In genomic region chr9:20981486-20981885, GRCh38 we compare ENCODE assay signal across 10 cellular contexts. TPM values are rescaled to one million over a fixed set of nuclear protein-coding genes. Genes with fewer than 3 reads are reported as not detected.
DNase-seq lines count a peak whose midpoint lies in the region; ATAC-seq and TF ChIP-seq lines count a peak whose summit lies in the region.
"Had no signal": no experiment of that assay in that cellular context is flagged by ENCODE, and none has a peak within 500 bp of the region (broad histone marks: within the 10 kb centered on the region; RNA-seq: fewer than 3 reads in every experiment).

No MANE protein-coding gene starts in this region.

- no peak overlapping the region for H2BK120ac ChIP-seq in neuronal stem cell (ENCODE audit: low read depth, low read length)

- H3K9me3 ChIP-seq in ascending aorta = no peaks in the 10 kb centered on the region
- peaks cover 0 to 2% of the 10 kb centered on the region in 2 donors for H3K9me3 ChIP-seq in neuronal stem cell (replicated peaks in 1 of 2; ENCODE audit: control insufficient read depth in 2 of 2, insufficient read depth in 1 of 2, low read depth in 1 of 2, low read length in 2 of 2)

- H2BK15ac ChIP-seq in neuronal stem cell (ENCODE audit: low read length) = no peak overlapping the region

- H3K36me3 ChIP-seq in ascending aorta (no peaks in the 10 kb centered on the region), urinary bladder (ENCODE audit: insufficient read depth) (peaks cover 2% of the 10 kb centered on the region), neuronal stem cell (replicated peaks in 1 of 2; ENCODE audit: control insufficient read depth in 2 of 2, insufficient read depth in 2 of 2, low read length in 2 of 2) (peaks cover 10 to 60% of the 10 kb centered on the region in 2 donors)

- no peak for TF ChIP-seq CTCF in ascending aorta (IDR thresholded peaks at IDR 0.05)

- H3K9ac ChIP-seq in neuronal stem cell (ENCODE audit: low read depth, low read length, poor library complexity) = no peak overlapping the region

- H2AK5ac ChIP-seq in neuronal stem cell (ENCODE audit: low read depth, low read length) = no peak overlapping the region

- H3K4me2 ChIP-seq in neuronal stem cell (ENCODE audit: insufficient read depth, low read length, poor library complexity, severe bottlenecking) = no peak overlapping the region

- H4K91ac ChIP-seq in neuronal stem cell (ENCODE audit: low read depth, low read length, poor library complexity) = no peak overlapping the region

- no peak overlapping the region for H2BK12ac ChIP-seq in neuronal stem cell (ENCODE audit: low read length)

- intact Hi-C loops in ascending aorta (cut with DNase I) = loop anchor here (5.0 to 10.0 kb wide), 2 partner anchors 51 to 297 kb away; partner anchors contain the start of genes FOCAD and HACD4

- peak overlapping the region; percentile 64 to 71 for H3K27ac ChIP-seq in ascending aorta
- H3K27ac ChIP-seq in urinary bladder (ENCODE audit: low read depth) = peak overlapping the region; percentile 29
- H3K27ac ChIP-seq in neuronal stem cell (replicated peaks; ENCODE audit: low read length) = no peak overlapping the region

- peaks cover 4 to 20% of the 10 kb centered on the region in 2 donors for H3K4me1 ChIP-seq in ascending aorta
- no peaks in the 10 kb centered on the region for H3K4me1 ChIP-seq in urinary bladder (ENCODE audit: insufficient read depth)
- peaks cover 0 to 1% of the 10 kb centered on the region in 2 donors for H3K4me1 ChIP-seq in neuronal stem cell (ENCODE audit: control insufficient read depth in 2 of 2, insufficient read depth in 1 of 2, low read depth in 1 of 2, low read length in 2 of 2)

- no peak overlapping the region for H3K18ac ChIP-seq in neuronal stem cell (ENCODE audit: low read length)

- H3K27me3 ChIP-seq in ascending aorta (no peaks in the 10 kb centered on the region), neuronal stem cell (ENCODE audit: control insufficient read depth in 3 of 3, insufficient read depth in 3 of 3, low read depth in 1 of 3, low read length in 3 of 3) (no peaks in the 10 kb centered on the region)

- H3K79me1 ChIP-seq in neuronal stem cell (ENCODE audit: low read depth, low read length) = no peaks in the 10 kb centered on the region

- H3K4ac ChIP-seq in neuronal stem cell (ENCODE audit: low read length) = no peak overlapping the region

- DNase-seq in ascending aorta (ENCODE audit: low spot score in 2 of 2) (no peak), left kidney (ENCODE audit: low read depth, low spot score) (peak; percentile 23), neuronal stem cell (ENCODE audit: low spot score) (no peak), NCI-H2029 (lab: John Stamatoyannopoulos, UW) (no peak)
- DNase-seq: NCI-H1417 treated with DMSO at 0.1 percent for 48 hours had no signal

- H4K8ac ChIP-seq in neuronal stem cell (ENCODE audit: low read depth, low read length) = no peak overlapping the region

- WGBS in urinary bladder = 11% methylated on average over 2 of the region's 2 CpGs
- WGBS in neuronal stem cell (ENCODE audit: extremely low coverage in 2 of 2, insufficient read length in 2 of 2, insufficient replicate concordance in 1 of 2), 2 donors = no CpG with 5 or more reads among the region's 2 CpGs

- H2BK5ac ChIP-seq in neuronal stem cell (ENCODE audit: low read length) = no peak overlapping the region

- no peak overlapping the region for H2AFZ ChIP-seq in neuronal stem cell (ENCODE audit: low read length)

- ATAC-seq in HG02852 (IDR thresholded peaks at IDR 0.05; ENCODE audit: unreplicated experiment) (peak; percentile 14), GM18858 (IDR thresholded peaks at IDR 0.05; ENCODE audit: unreplicated experiment) (no peak), GM21619 (IDR thresholded peaks at IDR 0.05; ENCODE audit: unreplicated experiment) (no peak)
- ATAC-seq: natural killer cell treated with Interleukin-12 subunit alpha and Interleukin-12 subunit beta and Interleukin-15 and Interleukin-18, amount 100 ng/mL, for 72 hours had no signal

- H3K14ac ChIP-seq in neuronal stem cell (ENCODE audit: low read length) = no peak overlapping the region

- H3K4me3 ChIP-seq in ascending aorta (peak overlapping the region; percentile 26 to 31), urinary bladder (ENCODE audit: low read depth, low read length) (no peak overlapping the region), neuronal stem cell (ENCODE audit: low read length in 2 of 2) (no peak overlapping the region)

- H3K23ac ChIP-seq in neuronal stem cell (ENCODE audit: low read depth, low read length, poor library complexity) = no peak overlapping the region

RNA-seq across cellular contexts. Expression of gene HACD4, which starts 50.0 kb away (rescaled TPM):
- total RNA-seq in ascending aorta (4.6 TPM), urinary bladder (14.5 TPM)
- polyA plus RNA-seq in urinary bladder = 3.8 TPM
- polyA plus RNA-seq in neuronal stem cell (2013, experiment 1 of 2) = 1.5 TPM
- 1.6 TPM for polyA plus RNA-seq in neuronal stem cell (2013, experiment 2 of 2)

Comparison
In these comparisons a context has a peak if more than half of its experiments do, and no peak if none do; other contexts are left out.
1. H3K4me3 ChIP-seq: peak in ascending aorta (2 of 2); none in urinary bladder (single experiment) and neuronal stem cell (0 of 2).